In genomic region chr2:10030311-10030736, GRCh38 we compare ENCODE assay signal across 13 cellular contexts. TPM values are rescaled to one million over a fixed set of nuclear protein-coding genes. Genes with fewer than 3 reads are reported as not detected.
DNase-seq lines count a peak whose midpoint lies in the region; FAIRE-seq and TF ChIP-seq lines count a peak whose summit lies in the region.
"Had no signal": no experiment of that assay in that cellular context is flagged by ENCODE, and none has a peak within 500 bp of the region (broad histone marks: within the 10 kb centered on the region; RNA-seq: fewer than 3 reads in every experiment).

No MANE protein-coding gene starts in this region.

- no peaks in the 10 kb centered on the region for H4K20me1 ChIP-seq in GM23248 (ENCODE audit: insufficient read depth)
- no peaks in the 10 kb centered on the region for H4K20me1 ChIP-seq in H1 (replicated peaks in 1 of 2; ENCODE audit: control insufficient read depth in 1 of 2, insufficient read depth in 2 of 2, low read length in 2 of 2)
- no peaks in the 10 kb centered on the region for H4K20me1 ChIP-seq in osteoblast (ENCODE audit: insufficient read depth, low read length)

- no peak overlapping the region for H3K14ac ChIP-seq in H1 (ENCODE audit: insufficient read length)

- H3K27ac ChIP-seq in GM23248 (no peak overlapping the region), H1 (ENCODE audit: low read depth, low read length) (no peak overlapping the region), osteoblast (ENCODE audit: low read depth, low read length) (no peak overlapping the region), prostate gland (no peak overlapping the region)

- H3K4ac ChIP-seq in H1 (replicated peaks; ENCODE audit: insufficient read length, low read depth, low read length), result no peak overlapping the region

- no peak overlapping the region for H2BK120ac ChIP-seq in H1 (replicated peaks; ENCODE audit: low read depth, low read length)

- H3K27me3 ChIP-seq in GM23248 (replicated peaks; ENCODE audit: insufficient read depth), result no peaks in the 10 kb centered on the region
- no peaks in the 10 kb centered on the region for H3K27me3 ChIP-seq in H1 (replicated peaks in 1 of 4; ENCODE audit: control insufficient read depth in 3 of 4, extremely low read depth in 1 of 4, insufficient read depth in 3 of 4, low read length in 3 of 4)
- H3K27me3 ChIP-seq in osteoblast (ENCODE audit: insufficient read depth, low read length), result peaks cover 3% of the 10 kb centered on the region
- H3K27me3 ChIP-seq in prostate gland (replicated peaks; ENCODE audit: insufficient read depth), result no peaks in the 10 kb centered on the region

- H2BK15ac ChIP-seq in H1 (ENCODE audit: low read length), result peak overlapping the region; percentile 88; the same call in 1 of the 2 replicates

- no peak overlapping the region for H3K18ac ChIP-seq in H1 (ENCODE audit: extremely low read depth, low read length)

- POLR2A ChIA-PET in H1 (lab: Charles Lee; ENCODE audit: partially characterized antibody), result interaction anchor here (1.6 to 1.8 kb wide), 2 partner anchors 10 to 11 kb away, joined by 4 to 7 read pairs; no protein-coding TSS in a partner anchor

- DNase-seq in GM23248 (peak; percentile 52), NCI-H510A treated with DMSO at 0.1 percent for 48 hours (lab: John Stamatoyannopoulos, UW) (peak; percentile 86), H1 (ENCODE audit: low read depth in 1 of 2, low spot score in 2 of 2) (no peak), osteoblast (ENCODE audit: insufficient read length, low spot score, missing footprints) (peak; percentile 61), medulla oblongata (ENCODE audit: extremely low spot score) (no peak), prostate gland (ENCODE audit: low spot score) (no peak), occipital lobe (lab: John Stamatoyannopoulos, UW) (no peak)
- DNase-seq: activated T-cell treated with anti-CD3 and anti-CD28 coated beads, Interleukin-2, amount 50 U/mL, for 4 hours; Caco-2; MM.1S; stimulated activated naive CD4-positive, alpha-beta T cell treated with Interleukin-2 at 50 U/mL for 16 hours; T-helper 9 cell had no signal

- H3K23ac ChIP-seq in H1 (ENCODE audit: insufficient read length), result no peak overlapping the region

- H2BK5ac ChIP-seq in H1 (ENCODE audit: low read depth, low read length), result no peak overlapping the region

- TF ChIP-seq RAD21 in H1 (IDR thresholded peaks at IDR 0.05 in 1 of 2, conservative IDR thresholded peaks at IDR 0.05 in 1 of 2; ENCODE audit: low read depth in 2 of 2, low read length in 2 of 2), result no peak

- no peak overlapping the region for H3K56ac ChIP-seq in H1 (replicated peaks; ENCODE audit: insufficient read length, low read depth, low read length)

- no peak for FAIRE-seq in H1 (lab: Jason Lieb, UNC)

- TF ChIP-seq POLR2A in H1 (IDR thresholded peaks at IDR 0.05; ENCODE audit: control extremely low read depth in 1 of 2, low read depth in 2 of 2, low read length in 2 of 2) (no peak), prostate gland (IDR thresholded peaks at IDR 0.05) (no peak)

- H2AFZ ChIP-seq in GM23248, result peak overlapping the region; percentile 50; the same call in 1 of the 2 replicates
- peak overlapping the region; percentile 73; the same call in 1 of the 2 replicates for H2AFZ ChIP-seq in H1 (ENCODE audit: low read length)
- H2AFZ ChIP-seq in osteoblast (ENCODE audit: low read length), result no peak overlapping the region

- 20 to 21% methylated on average over 9 of the region's 9 CpGs for WGBS in GM23248 (ENCODE audit: low coverage in 1 of 2, low lambda C conversion rate in 2 of 2, missing lambda C conversion rate in 2 of 2), 2 experiments
- 75% methylated on average over 9 of the region's 9 CpGs; no CpG with 5 or more reads in 1 of the 2 experiments for WGBS in H1 (ENCODE audit: extremely low coverage in 1 of 2, insufficient coverage in 1 of 2, insufficient read length in 1 of 2, insufficient replicate concordance in 2 of 2, low coverage in 1 of 2, low lambda C conversion rate in 2 of 2, missing lambda C conversion rate in 1 of 2), 2 experiments
- 49% methylated on average over 9 of the region's 9 CpGs for WGBS in prostate gland

- H3K23me2 ChIP-seq in H1 (ENCODE audit: low read depth, low read length), result no peaks in the 10 kb centered on the region

- H4K8ac ChIP-seq in H1 (ENCODE audit: extremely low read depth, insufficient read depth, low read length), result no peak overlapping the region

- no peaks in the 10 kb centered on the region for H3K79me2 ChIP-seq in GM23248 (ENCODE audit: insufficient read depth)
- H3K79me2 ChIP-seq in H1 (ENCODE audit: control insufficient read depth in 1 of 2, insufficient read depth in 2 of 2, low read length in 2 of 2), result no peaks in the 10 kb centered on the region
- no peaks in the 10 kb centered on the region for H3K79me2 ChIP-seq in osteoblast (ENCODE audit: insufficient read depth, low read length)

- no peak overlapping the region for H3K4me2 ChIP-seq in GM23248 (ENCODE audit: unreplicated experiment)
- no peak overlapping the region for H3K4me2 ChIP-seq in H1 (ENCODE audit: insufficient read depth in 1 of 2, low read depth in 2 of 2, low read length in 2 of 2)
- H3K4me2 ChIP-seq in osteoblast (ENCODE audit: insufficient read depth, low read length), result no peak overlapping the region

- H3K9ac ChIP-seq in GM23248 (no peak overlapping the region), H1 (replicated peaks in 1 of 4; ENCODE audit: extremely low read depth in 1 of 4, low read depth in 3 of 4, low read length in 3 of 4) (no peak overlapping the region; a peak in 1 of 7 replicates)

- TF ChIP-seq EP300 in H1 (IDR thresholded peaks at IDR 0.05; ENCODE audit: borderline replicate concordance in 1 of 2, low read depth in 2 of 2, low read length in 2 of 2), result no peak

- H3K4me3 ChIP-seq in GM23248 (no peak overlapping the region), H1 (ENCODE audit: extremely low read depth in 1 of 4, insufficient read depth in 2 of 4, low read depth in 3 of 4, low read length in 4 of 4) (no peak overlapping the region), osteoblast (ENCODE audit: insufficient read depth, low read length) (no peak overlapping the region), prostate gland (no peak overlapping the region)

- H3K9me3 ChIP-seq in GM23248 (ENCODE audit: low read depth) (no peaks in the 10 kb centered on the region), H1 (ENCODE audit: insufficient read depth in 2 of 2, low read depth in 1 of 2, low read length in 1 of 2) (no peaks in the 10 kb centered on the region), osteoblast (ENCODE audit: low read depth, low read length) (no peaks in the 10 kb centered on the region), prostate gland (no peaks in the 10 kb centered on the region)
- H3K9me3 ChIP-seq: Caco-2 had no signal

- H3K9me2 ChIP-seq in GM23248 (ENCODE audit: insufficient read depth), result no peaks in the 10 kb centered on the region

- CTCF ChIA-PET in H1 (lab: Charles Lee; ENCODE audit: partially characterized antibody), result interaction anchor here (0.7 to 7.5 kb wide), 8 partner anchors 10 to 261 kb away, joined by 3 to 46 read pairs (median 7); no protein-coding TSS in a partner anchor

- no peaks in the 10 kb centered on the region for H3F3A ChIP-seq in GM23248 (ENCODE audit: insufficient read depth)

- no peaks in the 10 kb centered on the region for H3K36me3 ChIP-seq in GM23248 (ENCODE audit: low read depth)
- no peaks in the 10 kb centered on the region for H3K36me3 ChIP-seq in H1 (ENCODE audit: control insufficient read depth in 2 of 4, insufficient read depth in 4 of 4, low read length in 3 of 4)
- H3K36me3 ChIP-seq in osteoblast (ENCODE audit: insufficient read depth, low read length), result no peaks in the 10 kb centered on the region
- H3K36me3 ChIP-seq in prostate gland, result no peaks in the 10 kb centered on the region

- in situ Hi-C loops in GM23248 (cut with MboI), result no loop called here

- TF ChIP-seq CTCF in H1 (IDR thresholded peaks at IDR 0.05; ENCODE audit: control extremely low read depth in 1 of 3, insufficient read depth in 1 of 3, low read depth in 1 of 3, low read length in 3 of 3) (no peak), osteoblast (IDR thresholded peaks at IDR 0.05; ENCODE audit: extremely low read depth, low read depth, low read length) (no peak), prostate gland (IDR thresholded peaks at IDR 0.05) (no peak)

- intact Hi-C loops in prostate gland (cut with DNase I), result no loop called here

- H2AK5ac ChIP-seq in H1 (ENCODE audit: low read depth, low read length), result no peak overlapping the region

- H3K79me1 ChIP-seq in H1 (ENCODE audit: low read depth, low read length), result no peaks in the 10 kb centered on the region

- peak overlapping the region; percentile 81; the same call in 1 of the 2 replicates for H2BK12ac ChIP-seq in H1 (ENCODE audit: low read depth, low read length)

- no peak overlapping the region for H4K5ac ChIP-seq in H1 (ENCODE audit: insufficient read length, low read depth, low read length)

- H3K4me1 ChIP-seq in GM23248 (ENCODE audit: insufficient read depth) (no peaks in the 10 kb centered on the region; the same call in 1 of the 2 replicates), H1 (replicated peaks in 1 of 4; ENCODE audit: control insufficient read depth in 3 of 4, insufficient read depth in 4 of 4, low read length in 3 of 4) (peaks cover 0 to 17% (median 7%) of the 10 kb centered on the region in 4 experiments; a peak in 6 of 7 replicates), osteoblast (ENCODE audit: insufficient read depth, low read length) (no peaks in the 10 kb centered on the region), prostate gland (replicated peaks) (no peaks in the 10 kb centered on the region)
- H3K4me1 ChIP-seq: Caco-2 had no signal

- H4K91ac ChIP-seq in H1 (replicated peaks; ENCODE audit: insufficient read length, low read length), result no peak overlapping the region

- 0 out of 2 replicates have a peak overlapping the region, but pooled peaks have one; percentile 86 for H2BK20ac ChIP-seq in H1 (ENCODE audit: low read length)

RNA-seq across cellular contexts. Expression of gene KLF11, which starts 13.0 kb away (rescaled TPM):
- 5.8 and 6.6 TPM in 2 replicates for total RNA-seq in GM23248 (2014; rRNA removed; shearing (Covaris generic))
- 4.8 and 4.9 TPM in 2 replicates for polyA plus RNA-seq in GM23248 (2016; fragmentation: Nextera tagmentation; extraction: Ambion mirVana)
- total RNA-seq in H1 (2021; fragmentation: NEBNext Ultra II Directional; extraction: Animal tissue kit (Norgen Biotek cat#: 25700)), result 4.6 and 6.4 TPM in 2 replicates
- polyA plus RNA-seq in H1 (2011; rRNA removed), result 8.6 and 10.1 TPM in 2 replicates
- 8.1 TPM for polyA plus RNA-seq in H1 (2011; cell fraction: cytosol; rRNA removed)
- polyA plus RNA-seq in H1 (2011; cell fraction: nucleus; rRNA removed), result 7.3 TPM
- 4.5 to 8.2 TPM (median 5.7 TPM) in 4 replicates for polyA plus RNA-seq in H1 (2012, experiment 1 of 2)
- 1.9 TPM for polyA plus RNA-seq in H1 (2012, experiment 2 of 2)
- 3.8 TPM for polyA plus RNA-seq in H1 (2013, experiment 1 of 2)
- polyA plus RNA-seq in H1 (2013, experiment 2 of 2), result 4.2 TPM
- polyA minus RNA-seq in H1 (2011; rRNA and poly(A)+ RNA removed), result 23.2 and 30.8 TPM in 2 replicates
- polyA minus RNA-seq in H1 (2011; cell fraction: cytosol; rRNA and poly(A)+ RNA removed), result 7.7 TPM
- polyA minus RNA-seq in H1 (2011; cell fraction: nucleus; rRNA and poly(A)+ RNA removed), result 7.2 TPM
- total RNA-seq in osteoblast, result 6.8 and 8.3 TPM in 2 replicates
- total RNA-seq in prostate gland, result 10 to 100 TPM in 1 of 2 donors, 1 to 10 TPM in 1; 4.3 to 37.9 TPM
- 14.0 TPM for total RNA-seq in occipital lobe

RNA-seq across cellular contexts. Expression of gene CYS1, which starts 49.9 kb away (rescaled TPM):
- total RNA-seq in GM23248 (2014; rRNA removed; shearing (Covaris generic)), result 6.1 and 7.1 TPM in 2 replicates
- polyA plus RNA-seq in GM23248 (2016; fragmentation: Nextera tagmentation; extraction: Ambion mirVana) (2.8 and 3.1 TPM in 2 replicates), H1 (2011; rRNA removed) (0.09 and 0.57 TPM in 2 replicates)
- 0.13 and 0.25 TPM in 2 replicates for total RNA-seq in H1 (2021; fragmentation: NEBNext Ultra II Directional; extraction: Animal tissue kit (Norgen Biotek cat#: 25700))
- polyA plus RNA-seq in H1 (2011; cell fraction: cytosol; rRNA removed), result 0.32 TPM
- polyA plus RNA-seq in H1 (2011; cell fraction: nucleus; rRNA removed), result 0.47 TPM
- 0.16 to 0.46 TPM (median 0.30 TPM) in 4 replicates for polyA plus RNA-seq in H1 (2012, experiment 1 of 2)
- polyA plus RNA-seq in H1 (2012, experiment 2 of 2), result 0.17 TPM
- polyA plus RNA-seq in H1 (2013, experiment 1 of 2), result 0.59 TPM
- 0.28 TPM for polyA plus RNA-seq in H1 (2013, experiment 2 of 2)
- 0.05 and 0.19 TPM in 2 replicates for polyA minus RNA-seq in H1 (2011; rRNA and poly(A)+ RNA removed)
- not detected for polyA minus RNA-seq in H1 (2011; cell fraction: cytosol; rRNA and poly(A)+ RNA removed)
- polyA minus RNA-seq in H1 (2011; cell fraction: nucleus; rRNA and poly(A)+ RNA removed), result not detected
- total RNA-seq in osteoblast (0.36 and 1.5 TPM in 2 replicates), prostate gland (1 to 10 TPM; 1.5 to 5.2 TPM), occipital lobe (2.0 TPM)
- total RNA-seq: naive thymus-derived CD8-positive, alpha-beta T cell had no signal
- polyA plus RNA-seq: naive thymus-derived CD8-positive, alpha-beta T cell had no signal

Comparison
In these comparisons a context has a peak if more than half of its experiments do, and no peak if none do; other contexts are left out.
1. DNase-seq: peak in GM23248 (single experiment), NCI-H510A treated with DMSO at 0.1 percent for 48 hours (single experiment) and osteoblast (single experiment); none in H1 (0 of 2), medulla oblongata (single experiment), prostate gland (single experiment) and occipital lobe (single experiment).